30 cellular contexts compared by ENCODE assay signal in the genomic region with DNA sequence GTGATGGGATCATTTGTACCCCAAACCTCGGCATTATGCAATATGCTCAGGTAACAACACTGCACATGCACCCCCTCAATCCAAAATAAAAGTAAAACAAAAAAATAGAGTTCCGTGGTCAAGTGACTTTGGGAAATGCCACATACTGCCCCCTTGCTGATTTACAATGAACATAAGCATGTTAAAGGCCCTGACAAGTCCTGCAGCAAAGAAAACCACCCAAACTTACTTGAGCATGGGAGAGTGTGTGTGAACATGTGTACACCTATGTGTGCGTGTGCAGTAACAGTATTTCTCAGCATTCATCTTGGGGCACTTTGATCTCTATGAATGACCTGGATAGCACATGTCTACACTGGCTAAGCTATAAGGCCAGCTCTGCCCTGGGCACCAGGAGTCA. TPM values are rescaled to one million over a fixed set of nuclear protein-coding genes. Genes with fewer than 3 reads are reported as not detected.
"Had no signal": no experiment of that assay in that cellular context is flagged by ENCODE, and none has a peak within 500 bp of the region (broad histone marks: within the 10 kb centered on the region; RNA-seq: fewer than 3 reads in every experiment).

No MANE protein-coding gene starts in this region.

- FAIRE-seq: bronchial epithelial cell, endothelial cell of umbilical vein, TTC549 had no signal

- H3K27ac Mint-ChIP-seq: activated naive CD8-positive, alpha-beta T cell; naive thymus-derived CD8-positive, alpha-beta T cell; stimulated activated naive B cell treated with anti-CD40 and anti-IgM and Interleukin-4, amounts not matched to agents 10 μg/mL and 1 μg/mL and 100 μg/mL, for 72 hours had no signal

- H3K4me3 ChIP-seq: coronary artery, dorsolateral prefrontal cortex, heart left ventricle, psoas muscle, smooth muscle cell, suprapubic skin, tibial artery had no signal

- H3K36me3 Mint-ChIP-seq: activated naive CD8-positive, alpha-beta T cell; naive thymus-derived CD8-positive, alpha-beta T cell; stimulated activated naive B cell treated with anti-CD40 and anti-IgM and Interleukin-4, amounts not matched to agents 10 μg/mL and 1 μg/mL and 100 μg/mL, for 72 hours had no signal

- DNase-seq: activated CD4-positive, alpha-beta T cell treated with anti-CD3 and anti-CD28 coated beads for 48 hours; activated CD4-positive, alpha-beta T cell treated with anti-CD3 and anti-CD28 coated beads, Interleukin-2, amount 50 U/mL, for 48 hours; activated CD8-positive, alpha-beta memory T cell treated with anti-CD3 and anti-CD28 coated beads for 24 hours; activated effector memory CD4-positive, alpha-beta T cell treated with Interleukin-2 at 50 U/mL for 16 hours; activated naive CD4-positive, alpha-beta T cell treated with Interleukin-2 at 50 U/mL for 16 hours; anterior cingulate cortex; dorsolateral prefrontal cortex; effector memory CD4-positive, alpha-beta T cell; heart left ventricle; midbrain; nucleus accumbens; psoas muscle; stimulated activated CD4-positive, alpha-beta T cell treated with anti-CD3 and anti-CD28 coated beads, Interleukin-1b, Interleukin-23, amount 100 ng/mL, for 48 hours; stimulated activated naive B cell treated with anti-CD40 and anti-IgM and Interleukin-4, amounts not matched to agents 10 μg/mL and 1 μg/mL and 100 μg/mL, for 72 hours; tibial artery; WERI-Rb-1 had no signal

- H3K27me3 Mint-ChIP-seq: activated naive CD8-positive, alpha-beta T cell had no signal

- ATAC-seq: activated CD4-positive, CD25-positive, alpha-beta regulatory T cell treated with anti-CD3 and anti-CD28 coated beads, Interleukin-2, amount 50 U/mL, for 24 hours; heart left ventricle; naive thymus-derived CD8-positive, alpha-beta T cell; psoas muscle; stimulated activated naive B cell treated with anti-CD40 and anti-IgM and Interleukin-4, amounts not matched to agents 10 μg/mL and 1 μg/mL and 100 μg/mL, for 72 hours had no signal

- H3K9me3 Mint-ChIP-seq: naive thymus-derived CD8-positive, alpha-beta T cell; neural crest cell; stimulated activated naive B cell treated with anti-CD40 and anti-IgM and Interleukin-4, amounts not matched to agents 10 μg/mL and 1 μg/mL and 100 μg/mL, for 72 hours had no signal

- H3K27ac ChIP-seq: coronary artery, dorsolateral prefrontal cortex, heart left ventricle, parathyroid adenoma, psoas muscle, suprapubic skin, tibial artery, WERI-Rb-1 had no signal

- H3K79me2 ChIP-seq: parathyroid adenoma had no signal

- H3K4me2 ChIP-seq: smooth muscle cell had no signal

- H2AFZ ChIP-seq: parathyroid adenoma had no signal

- H3K4me1 Mint-ChIP-seq: neural crest cell; stimulated activated naive B cell treated with anti-CD40 and anti-IgM and Interleukin-4, amounts not matched to agents 10 μg/mL and 1 μg/mL and 100 μg/mL, for 72 hours had no signal

- H3K27me3 ChIP-seq: heart left ventricle, suprapubic skin had no signal

- H3K9ac ChIP-seq: parathyroid adenoma had no signal

- H3K4me3 Mint-ChIP-seq: activated naive CD8-positive, alpha-beta T cell; naive thymus-derived CD8-positive, alpha-beta T cell; neural crest cell; stimulated activated naive B cell treated with anti-CD40 and anti-IgM and Interleukin-4, amounts not matched to agents 10 μg/mL and 1 μg/mL and 100 μg/mL, for 72 hours had no signal

- H3K9me3 ChIP-seq: heart left ventricle, psoas muscle, suprapubic skin, tibial artery had no signal

- H3K36me3 ChIP-seq: heart left ventricle, suprapubic skin, tibial artery, WERI-Rb-1 had no signal

- H3K4me1 ChIP-seq: heart left ventricle, parathyroid adenoma, psoas muscle, suprapubic skin, tibial artery had no signal

RNA-seq across cellular contexts. Expression of a gene that starts 15.8 kb away (rescaled TPM):
- total RNA-seq: endothelial cell of umbilical vein, smooth muscle cell had no signal
- polyA plus RNA-seq: endothelial cell of umbilical vein, fibroblast of lung, smooth muscle cell had no signal

RNA-seq across cellular contexts. Expression of a gene that starts 49.8 kb away (rescaled TPM):
- total RNA-seq: bronchial epithelial cell; endothelial cell of umbilical vein; fibroblast of lung; fibroblast of villous mesenchyme; kidney epithelial cell; naive thymus-derived CD8-positive, alpha-beta T cell; smooth muscle cell had no signal
- polyA plus RNA-seq: endothelial cell of umbilical vein; fibroblast of lung; naive thymus-derived CD8-positive, alpha-beta T cell; smooth muscle cell had no signal
